In the genomic region with DNA sequence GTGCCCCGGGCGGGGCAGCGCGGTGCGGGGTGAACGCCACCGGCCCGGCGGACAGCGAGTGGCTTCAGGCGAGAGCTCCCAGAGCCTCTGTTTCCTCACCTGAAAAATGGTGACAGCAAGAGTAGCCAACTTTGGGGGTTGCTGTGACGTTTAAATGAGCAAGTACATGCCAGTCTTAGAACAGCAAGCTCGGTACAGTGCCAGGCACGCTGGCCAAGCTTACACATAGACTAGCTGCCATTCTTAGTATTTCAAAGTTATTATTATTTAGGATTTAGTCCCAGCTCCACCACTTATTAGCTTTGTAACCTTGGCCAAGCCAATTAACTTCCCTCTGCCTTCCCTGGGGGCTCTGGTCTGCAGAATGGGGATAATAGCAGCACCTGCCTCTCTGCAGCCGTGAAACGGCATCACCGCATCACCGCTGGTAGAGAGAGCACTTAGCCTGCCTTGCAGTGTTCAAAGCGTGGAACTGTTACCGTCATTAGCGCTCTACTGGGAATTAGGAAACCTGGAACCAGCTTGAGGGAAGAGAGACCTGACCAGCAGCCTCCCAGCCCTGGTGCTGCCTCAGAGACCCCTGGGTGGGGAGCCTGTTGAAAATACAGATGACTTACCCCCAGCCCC, we compare ENCODE assay signal across 10 cellular contexts. TPM values are rescaled to one million over a fixed set of nuclear protein-coding genes. Genes with fewer than 3 reads are reported as not detected.
DNase-seq lines count a peak whose midpoint lies in the region; ATAC-seq and TF ChIP-seq lines count a peak whose summit lies in the region.
"Had no signal": no experiment of that assay in that cellular context is flagged by ENCODE, and none has a peak within 500 bp of the region (broad histone marks: within the 10 kb centered on the region; RNA-seq: fewer than 3 reads in every experiment).

A gene with protein sequence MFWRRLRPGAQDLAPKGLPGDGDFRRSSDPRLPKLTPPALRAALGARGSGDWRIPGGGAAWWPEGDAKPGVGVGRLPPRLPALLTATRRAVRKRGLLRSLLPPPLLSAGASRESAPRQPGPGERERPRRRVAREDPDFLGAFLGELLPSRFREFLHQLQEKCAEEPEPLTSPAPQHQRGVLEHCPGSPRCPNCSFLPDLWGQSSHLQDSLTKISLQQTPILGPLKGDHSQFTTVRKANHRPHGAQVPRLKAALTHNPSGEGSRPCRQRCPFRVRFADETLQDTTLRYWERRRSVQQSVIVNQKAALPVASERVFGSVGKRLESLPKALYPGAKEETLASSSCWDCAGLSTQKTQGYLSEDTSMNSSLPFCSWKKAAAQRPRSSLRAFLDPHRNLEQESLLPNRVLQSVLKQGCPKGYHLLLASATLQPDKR (minus strand): TSS at position 433 of the 627 bp plus-strand sequence. CDS start 527 bp downstream, outside the sequence.

- BruUV-seq in PC-3 (replicated peaks; lab: Mats Ljungman, UMichigan) = no TSS peak

- H3K36me3 ChIP-seq in HEK293 (ENCODE audit: control insufficient read depth in 2 of 2, insufficient read depth in 1 of 2, low read length in 2 of 2) (no peaks in the 10 kb centered on the region), PC-3 (ENCODE audit: low read depth, low read length) (no peaks in the 10 kb centered on the region), hepatocyte (replicated peaks; ENCODE audit: insufficient read depth, low read depth) (no peaks in the 10 kb centered on the region), skeletal muscle satellite cell (ENCODE audit: insufficient read depth, low read length) (no peaks in the 10 kb centered on the region)

- no peak within 1 kb of the TSS for H3K4me3 Mint-ChIP-seq in activated naive CD4-positive, alpha-beta T cell treated with anti-CD3 and anti-CD28 coated beads for 36 hours

- no peak for DNase-seq in PC-3
- DNase-seq in hepatocyte (ENCODE audit: low spot score) = no peak
- no peak for DNase-seq in NCI-H446 (lab: John Stamatoyannopoulos, UW)
- no peak for DNase-seq in activated naive CD4-positive, alpha-beta T cell treated with anti-CD3 and anti-CD28 coated beads for 36 hours
- DNase-seq: NCI-H1694 had no signal

- H3K4me3 ChIP-seq in HEK293 (ENCODE audit: low read depth, low read length) (peak within 1 kb of the TSS; percentile 36), PC-3 (ENCODE audit: low read length) (peak within 1 kb of the TSS; percentile 61), hepatocyte (peak within 1 kb of the TSS; percentile 77), skeletal muscle satellite cell (ENCODE audit: low read length) (peak within 1 kb of the TSS; percentile 74)

- no peaks in the 10 kb centered on the region for H4K20me1 ChIP-seq in PC-3 (ENCODE audit: low read length)
- H4K20me1 ChIP-seq in hepatocyte (ENCODE audit: insufficient read depth, poor library complexity, severe bottlenecking) = no peaks in the 10 kb centered on the region

- H3K4me1 ChIP-seq in HEK293 (ENCODE audit: control insufficient read depth, insufficient read depth, low read length) (no peaks in the 10 kb centered on the region; the same call in 1 of the 2 replicates), PC-3 (ENCODE audit: insufficient read depth, low read length) (no peaks in the 10 kb centered on the region), hepatocyte (ENCODE audit: insufficient read depth) (peaks cover 9% of the 10 kb centered on the region), skeletal muscle satellite cell (ENCODE audit: control insufficient read depth, insufficient read depth, low read length) (peaks cover 20% of the 10 kb centered on the region)

- H3K9me2 ChIP-seq in PC-3 (replicated peaks; ENCODE audit: low read length) = no peaks in the 10 kb centered on the region
- no peaks in the 10 kb centered on the region for H3K9me2 ChIP-seq in hepatocyte (replicated peaks; ENCODE audit: insufficient read depth)

- POLR2A ChIA-PET in HEK293 (lab: Yijun Ruan, JAX) (interaction anchor here (1.1 to 1.5 kb wide), 2 partner anchors 443 to 508 kb away, joined by 3 to 10 read pairs; a partner anchor contains a TSS), PC-3 (lab: Charles Lee; ENCODE audit: unreplicated experiment) (no interaction called here)

- CTCF ChIA-PET in HEK293 (lab: Yijun Ruan, JAX) = interaction anchor here (0.6 to 23.4 kb wide), 15 partner anchors 8 to 1185 kb away, joined by 3 to 507 read pairs (median 3); no protein-coding TSS in a partner anchor
- CTCF ChIA-PET in PC-3 (lab: Charles Lee) = no interaction called here
- CTCF ChIA-PET in activated naive CD4-positive, alpha-beta T cell treated with anti-CD3 and anti-CD28 coated beads for 36 hours (lab: Charles Lee) = interaction anchor here (0.6 to 5.6 kb wide), 8 partner anchors 9 to 514 kb away, joined by 3 to 42 read pairs (median 3); no protein-coding TSS in a partner anchor

- H3K9me3 ChIP-seq in HEK293 (ENCODE audit: control insufficient read depth, insufficient read depth, low read depth, low read length) = no peaks in the 10 kb centered on the region
- H3K9me3 ChIP-seq in PC-3 (ENCODE audit: low read length) = no peaks in the 10 kb centered on the region
- no peaks in the 10 kb centered on the region for H3K9me3 ChIP-seq in hepatocyte (ENCODE audit: low read depth)
- H3K9me3 ChIP-seq in skeletal muscle satellite cell (replicated peaks; ENCODE audit: low read length) = no peaks in the 10 kb centered on the region

- no peaks in the 10 kb centered on the region for H3K9me3 Mint-ChIP-seq in activated naive CD4-positive, alpha-beta T cell treated with anti-CD3 and anti-CD28 coated beads for 36 hours

- no peak for TF ChIP-seq CTCF in HEK293 (tag by site-specific recombination; IDR thresholded peaks at IDR 0.05)
- TF ChIP-seq CTCF in PC-3 (conservative IDR thresholded peaks at IDR 0.05; ENCODE audit: low read depth, low read length) = no peak
- TF ChIP-seq CTCF in hepatocyte (IDR thresholded peaks at IDR 0.05; ENCODE audit: poor library complexity) = no peak

- peaks cover 25% of the 10 kb centered on the region for H3K27me3 Mint-ChIP-seq in activated naive CD4-positive, alpha-beta T cell treated with anti-CD3 and anti-CD28 coated beads for 36 hours (ENCODE audit: low read depth)

- H3K27ac Mint-ChIP-seq in activated naive CD4-positive, alpha-beta T cell treated with anti-CD3 and anti-CD28 coated beads for 36 hours = no peak within 1 kb of the TSS

- H3K27me3 ChIP-seq in PC-3 (ENCODE audit: low read length) (no peaks in the 10 kb centered on the region), hepatocyte (no peaks in the 10 kb centered on the region), skeletal muscle satellite cell (ENCODE audit: control insufficient read depth, insufficient read depth, low read length) (no peaks in the 10 kb centered on the region)

- peak within 1 kb of the TSS; percentile 51; the same call in 1 of the 2 replicates for H3K27ac ChIP-seq in HEK293 (ENCODE audit: extremely low read depth, low read depth, low read length)
- no peak within 1 kb of the TSS for H3K27ac ChIP-seq in PC-3 (ENCODE audit: low read length)
- peak within 1 kb of the TSS; percentile 58 for H3K27ac ChIP-seq in hepatocyte

- H3K9ac ChIP-seq in PC-3 (ENCODE audit: low read length) = no peak within 1 kb of the TSS
- H3K9ac ChIP-seq in skeletal muscle satellite cell (ENCODE audit: low read depth, low read length) = peak within 1 kb of the TSS; percentile 75

- 18% methylated on average over 21 of the region's 21 CpGs for WGBS in hepatocyte (ENCODE audit: low lambda C conversion rate, missing lambda C conversion rate)

- H3K4me1 Mint-ChIP-seq in activated naive CD4-positive, alpha-beta T cell treated with anti-CD3 and anti-CD28 coated beads for 36 hours (ENCODE audit: low read depth) = peaks cover 15% of the 10 kb centered on the region

- intact Hi-C loops in PC-3 (cut with micrococcal nuclease) = no loop called here
- intact Hi-C loops in activated naive CD4-positive, alpha-beta T cell treated with anti-CD3 and anti-CD28 coated beads for 36 hours (cut with micrococcal nuclease) = no loop called here

- H3K79me2 ChIP-seq in PC-3 (ENCODE audit: low read length) = no peaks in the 10 kb centered on the region
- H3K79me2 ChIP-seq in hepatocyte = peaks cover 4% of the 10 kb centered on the region

- H3F3A ChIP-seq in PC-3 (ENCODE audit: low read length, unreplicated experiment) = no peaks in the 10 kb centered on the region

- ATAC-seq in PC-3 (no peak), GM21619 (IDR thresholded peaks at IDR 0.05; ENCODE audit: unreplicated experiment) (no peak), HG02970 (IDR thresholded peaks at IDR 0.05; ENCODE audit: low FRiP score, unreplicated experiment) (no peak)

- no peaks in the 10 kb centered on the region for H3K36me3 Mint-ChIP-seq in activated naive CD4-positive, alpha-beta T cell treated with anti-CD3 and anti-CD28 coated beads for 36 hours (ENCODE audit: low read depth)

- H2AFZ ChIP-seq in PC-3 (ENCODE audit: low read length) (peak within 1 kb of the TSS; percentile 65; the same call in 1 of the 2 replicates), hepatocyte (peak within 1 kb of the TSS; percentile 86)

- peak within 1 kb of the TSS; percentile 76 for H3K4me2 ChIP-seq in PC-3 (ENCODE audit: low read length)
- H3K4me2 ChIP-seq in hepatocyte = peak within 1 kb of the TSS; percentile 99
- H3K4me2 ChIP-seq in skeletal muscle satellite cell (ENCODE audit: low read length) = peak within 1 kb of the TSS; percentile 91

TF ChIP-seq in HEK293, 187 proteins besides CTCF, POLR2A, EP300 and RAD21:
- TF ChIP-seq ZFHX2 (tag by site-specific recombination; conservative IDR thresholded peaks at IDR 0.05) (peak; percentile 2; the same call in 1 of the 2 replicates), ZNF16 (tag by site-specific recombination; IDR thresholded peaks at IDR 0.05; ENCODE audit: low read depth) (no peak), ZNF664 (tag by site-specific recombination; IDR thresholded peaks at IDR 0.05) (peak; percentile 99), KLF9 (tag by site-specific recombination; IDR thresholded peaks at IDR 0.05; ENCODE audit: low read depth) (no peak)

RNA-seq across cellular contexts. Expression of the gene that starts here (rescaled TPM):
- total RNA-seq in PC-3 (2014; rRNA removed) (not detected in 2 replicates), hepatocyte (not detected in 2 replicates)
- polyA plus RNA-seq in hepatocyte = 0.86 TPM in 1 of 2 replicates, not detected in the other
- not detected in 2 replicates for total RNA-seq in skeletal muscle satellite cell (2012; rRNA removed)
- total RNA-seq in activated naive CD4-positive, alpha-beta T cell treated with anti-CD3 and anti-CD28 coated beads for 36 hours = not detected
- total RNA-seq: lung microvascular endothelial cell had no signal
